Comparison of ENCODE assay signal across 23 cellular contexts in the genomic region with DNA sequence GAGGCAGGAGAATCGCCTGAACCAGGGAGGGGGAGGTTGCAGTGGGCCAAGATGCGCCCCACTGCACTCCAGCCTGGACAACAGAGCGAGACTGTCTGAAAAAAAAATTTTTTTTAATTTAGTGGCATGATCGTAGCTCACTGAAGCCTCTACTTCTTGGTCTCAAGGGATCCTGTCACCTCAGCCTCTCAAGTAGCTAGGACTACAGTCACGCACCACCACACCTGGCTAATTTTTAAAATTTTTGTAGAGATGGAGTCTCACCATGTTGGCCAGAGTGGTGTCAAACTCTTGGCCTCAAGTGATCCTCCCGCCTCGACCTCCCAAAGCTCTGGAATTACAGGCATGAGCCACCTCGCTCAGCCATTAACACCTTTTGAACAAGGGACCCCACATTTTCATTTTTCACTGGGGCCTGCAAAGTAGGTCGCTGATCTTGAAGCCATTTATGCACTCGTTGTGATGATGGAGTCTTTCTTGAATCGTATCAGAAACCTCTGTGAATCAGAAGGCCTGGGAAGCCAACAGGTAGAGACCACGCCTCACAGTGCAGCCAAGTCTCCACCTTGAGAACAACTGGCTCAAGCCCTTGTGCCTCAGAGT. TPM values are rescaled to one million over a fixed set of nuclear protein-coding genes. Genes with fewer than 3 reads are reported as not detected.
DNase-seq lines count a peak whose midpoint lies in the region; ATAC-seq and TF ChIP-seq lines count a peak whose summit lies in the region.
"Had no signal": no experiment of that assay in that cellular context is flagged by ENCODE, and none has a peak within 500 bp of the region (broad histone marks: within the 10 kb centered on the region; RNA-seq: fewer than 3 reads in every experiment).

No MANE protein-coding gene starts in this region.

- H3K27me3 ChIP-seq in BLaER1 treated with 17β-estradiol and CSF1 and Interleukin-3, amounts not matched to agents 10 nM and 100 nM = no peaks in the 10 kb centered on the region
- H3K27me3 ChIP-seq in foreskin keratinocyte = no peaks in the 10 kb centered on the region
- no peaks in the 10 kb centered on the region for H3K27me3 ChIP-seq in SJCRH30
- H3K27me3 ChIP-seq: ovary had no signal

- H3K9me3 Mint-ChIP-seq in IgD-negative memory B cell = peaks cover 0 to 4% (median 0%) of the 10 kb centered on the region in 3 donors
- H3K9me3 Mint-ChIP-seq: activated naive CD4-positive, alpha-beta T cell treated with anti-CD3 and anti-CD28 coated beads, Interleukin-2, amount 10 ng/mL, durations not matched to agents 7 days and 5 days; CD8-positive, alpha-beta memory T cell had no signal

- ATAC-seq in GM18907 (IDR thresholded peaks at IDR 0.05; ENCODE audit: unreplicated experiment) = peak; percentile 58
- ATAC-seq in foreskin keratinocyte = no peak

- peak overlapping the region in 5 of 11 experiments; percentile 38 to 79 (median 76); a peak in 2 of 22 replicates for H3K9ac ChIP-seq in BLaER1 treated with 17β-estradiol and CSF1 and Interleukin-3, amounts not matched to agents 10 nM and 100 nM

- peaks cover 21% of the 10 kb centered on the region for H3K27me3 Mint-ChIP-seq in IgD-negative memory B cell
- H3K27me3 Mint-ChIP-seq: activated naive CD4-positive, alpha-beta T cell treated with anti-CD3 and anti-CD28 coated beads, Interleukin-2, amount 10 ng/mL, durations not matched to agents 7 days and 5 days had no signal

- peak overlapping the region; percentile 6 to 93 (median 76); a peak in 20 of 22 replicates for H3K27ac ChIP-seq in BLaER1 treated with 17β-estradiol and CSF1 and Interleukin-3, amounts not matched to agents 10 nM and 100 nM
- H3K27ac ChIP-seq in foreskin keratinocyte (peak overlapping the region; percentile 96), SJCRH30 (no peak overlapping the region)
- H3K27ac ChIP-seq: HL-60, left ventricle myocardium inferior, ovary had no signal

- no peaks in the 10 kb centered on the region for H3K36me3 Mint-ChIP-seq in IgD-negative memory B cell
- H3K36me3 Mint-ChIP-seq: activated naive CD4-positive, alpha-beta T cell treated with anti-CD3 and anti-CD28 coated beads, Interleukin-2, amount 10 ng/mL, durations not matched to agents 7 days and 5 days; CD8-positive, alpha-beta memory T cell had no signal

- peak overlapping the region in 1 of 4 donors; percentile 78 for H3K4me3 Mint-ChIP-seq in IgD-negative memory B cell
- H3K4me3 Mint-ChIP-seq: activated naive CD4-positive, alpha-beta T cell treated with anti-CD3 and anti-CD28 coated beads, Interleukin-2, amount 10 ng/mL, durations not matched to agents 7 days and 5 days; CD8-positive, alpha-beta memory T cell had no signal

- H3K4me3 ChIP-seq in BLaER1 treated with 17β-estradiol and CSF1 and Interleukin-3, amounts not matched to agents 10 nM and 100 nM = no peak overlapping the region
- no peak overlapping the region for H3K4me3 ChIP-seq in SJCRH30
- H3K4me3 ChIP-seq: left ventricle myocardium inferior, ovary had no signal

- peaks cover 21 to 24% (median 22%) of the 10 kb centered on the region in 3 donors for H3K4me1 Mint-ChIP-seq in IgD-negative memory B cell

- H3K9me3 ChIP-seq in BLaER1 treated with 17β-estradiol and CSF1 and Interleukin-3, amounts not matched to agents 10 nM and 100 nM (replicated peaks in 1 of 11) = no peaks in the 10 kb centered on the region
- no peaks in the 10 kb centered on the region for H3K9me3 ChIP-seq in SJCRH30 (replicated peaks)
- H3K9me3 ChIP-seq: left ventricle myocardium inferior, ovary had no signal

- H3K4me1 ChIP-seq in BLaER1 treated with 17β-estradiol and CSF1 and Interleukin-3, amounts not matched to agents 10 nM and 100 nM = peaks cover 39 to 98% (median 64%) of the 10 kb centered on the region in 10 experiments
- H3K4me1 ChIP-seq in foreskin keratinocyte (peaks cover 32% of the 10 kb centered on the region), SJCRH30 (no peaks in the 10 kb centered on the region)
- H3K4me1 ChIP-seq: left ventricle myocardium inferior had no signal

- no peak for DNase-seq in foreskin keratinocyte
- no peak for DNase-seq in midbrain (lab: John Stamatoyannopoulos, UW)
- DNase-seq in DMS153 (lab: John Stamatoyannopoulos, UW) = no peak
- DNase-seq in SJCRH30 = no peak
- DNase-seq in GM19238 (ENCODE audit: insufficient read length, low spot score) = no peak
- DNase-seq: activated CD4-positive, alpha-beta T cell treated with anti-CD3 and anti-CD28 coated beads for 48 hours; activated naive CD4-positive, alpha-beta T cell treated with anti-CD3 and anti-CD28 coated beads, Interleukin-2, amount 10 ng/mL, durations not matched to agents 7 days and 5 days; CD8-positive, alpha-beta memory T cell; foreskin fibroblast; HCEC 1CT; left ventricle myocardium inferior; NCI-H2081; NCI-H524; OCI-M1; ovary; stimulated activated CD4-positive, alpha-beta T cell treated with anti-CD3 and anti-CD28 coated beads, Interleukin-4, amount 100 ng/mL, for 1 hour had no signal

- H3K36me3 ChIP-seq in BLaER1 treated with 17β-estradiol and CSF1 and Interleukin-3, amounts not matched to agents 10 nM and 100 nM = no peaks in the 10 kb centered on the region
- no peaks in the 10 kb centered on the region for H3K36me3 ChIP-seq in SJCRH30
- H3K36me3 ChIP-seq: left ventricle myocardium inferior, ovary had no signal

- H3K27ac Mint-ChIP-seq in IgD-negative memory B cell = peak overlapping the region in 2 of 3 donors; percentile 59 to 90
- H3K27ac Mint-ChIP-seq: CD8-positive, alpha-beta memory T cell had no signal

- no peaks in the 10 kb centered on the region for H4K20me1 ChIP-seq in BLaER1 treated with 17β-estradiol and CSF1 and Interleukin-3, amounts not matched to agents 10 nM and 100 nM

- H3K4me2 ChIP-seq in BLaER1 treated with 17β-estradiol and CSF1 and Interleukin-3, amounts not matched to agents 10 nM and 100 nM = peak overlapping the region; percentile 43 to 94 (median 63)

- no peak for TF ChIP-seq CTCF in foreskin keratinocyte (conservative IDR thresholded peaks at IDR 0.05)

RNA-seq across cellular contexts. Expression of a gene that starts 5.9 kb away (rescaled TPM):
- polyA plus RNA-seq in IgD-negative memory B cell (not detected), foreskin keratinocyte (0.01 TPM in 1 of 2 replicates, not detected in the other)
- total RNA-seq in foreskin keratinocyte = 0.10 TPM in 1 of 2 replicates, not detected in the other
- not detected in 2 replicates for total RNA-seq in SJCRH30 (2014; rRNA removed; shearing (Covaris generic))
- total RNA-seq: endothelial cell of umbilical vein, G401, left ventricle myocardium inferior, myocyte had no signal
- polyA plus RNA-seq: CD8-positive, alpha-beta memory T cell had no signal

RNA-seq across cellular contexts. Expression of a gene that starts 8.1 kb away (rescaled TPM):
- polyA plus RNA-seq in IgD-negative memory B cell = not detected
- total RNA-seq in foreskin keratinocyte = 0.92 and 1.2 TPM in 2 replicates
- polyA plus RNA-seq in foreskin keratinocyte = 0.85 and 1.2 TPM in 2 replicates
- total RNA-seq in SJCRH30 (2014; rRNA removed; shearing (Covaris generic)) = not detected in 2 replicates
- total RNA-seq: CD8-positive, alpha-beta memory T cell; endothelial cell of umbilical vein; G401; left ventricle myocardium inferior; myocyte had no signal
- polyA plus RNA-seq: CD8-positive, alpha-beta memory T cell had no signal

RNA-seq across cellular contexts. Expression of a gene that starts 21.6 kb away (rescaled TPM):
- polyA plus RNA-seq in IgD-negative memory B cell (not detected), foreskin keratinocyte (2.1 and 2.3 TPM in 2 replicates)
- total RNA-seq in foreskin keratinocyte = 2.2 TPM in 2 replicates
- total RNA-seq in SJCRH30 (2014; rRNA removed; shearing (Covaris generic)) = not detected in 2 replicates
- total RNA-seq: CD8-positive, alpha-beta memory T cell; endothelial cell of umbilical vein; G401; myocyte had no signal
- polyA plus RNA-seq: CD8-positive, alpha-beta memory T cell; endothelial cell of umbilical vein had no signal

RNA-seq across cellular contexts. Expression of a gene that starts 27.9 kb away (rescaled TPM):
- polyA plus RNA-seq in IgD-negative memory B cell (68.1 TPM), foreskin keratinocyte (36.9 and 45.0 TPM in 2 replicates)
- total RNA-seq in foreskin keratinocyte = 57.7 and 64.4 TPM in 2 replicates
- 77.2 and 82.5 TPM in 2 replicates for total RNA-seq in SJCRH30 (2014; rRNA removed; shearing (Covaris generic))

RNA-seq across cellular contexts. Expression of a gene that starts 49.6 kb away (rescaled TPM):
- 1.3 TPM for polyA plus RNA-seq in IgD-negative memory B cell
- total RNA-seq in foreskin keratinocyte = 0.20 and 0.25 TPM in 2 replicates
- polyA plus RNA-seq in foreskin keratinocyte = 0.03 and 0.06 TPM in 2 replicates
- 0.18 and 0.38 TPM in 2 replicates for total RNA-seq in SJCRH30 (2014; rRNA removed; shearing (Covaris generic))
